31 cellular contexts compared by ENCODE assay signal in the genomic region with DNA sequence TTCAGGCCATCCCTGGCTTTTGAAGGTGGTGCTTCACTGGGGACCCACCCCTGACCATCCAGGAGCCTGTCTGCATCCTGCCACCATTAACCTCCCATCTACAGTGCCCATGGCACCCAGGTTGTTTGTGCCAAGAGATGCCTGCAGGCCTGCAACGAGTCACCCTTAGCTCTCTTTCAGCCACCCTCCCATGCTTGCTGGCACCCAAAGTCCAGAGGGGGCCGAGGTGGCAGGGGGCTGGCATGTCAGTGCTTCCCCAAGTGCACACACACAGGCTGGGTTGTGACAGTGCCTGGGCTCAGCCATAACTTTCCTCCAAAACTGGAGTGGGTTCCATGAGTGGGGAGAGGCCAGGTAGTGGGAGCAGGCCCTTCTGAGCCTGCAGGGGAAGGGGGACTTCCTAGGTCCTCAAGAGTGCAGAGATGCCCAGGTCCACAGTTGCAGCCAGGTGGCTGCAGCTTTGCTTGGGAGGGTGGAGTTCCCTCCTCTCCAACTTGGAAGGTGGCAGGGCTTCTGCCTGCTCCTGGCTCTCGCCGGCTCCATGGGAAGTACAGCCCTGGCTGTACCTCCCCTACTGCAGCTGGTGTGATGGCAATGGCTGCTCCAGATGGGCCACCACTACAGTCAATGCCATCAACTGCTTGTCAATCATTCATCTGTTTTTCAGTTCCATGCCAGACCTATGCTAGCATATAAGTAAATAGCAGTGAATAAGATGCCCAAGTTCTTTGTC.
"Had no signal": no experiment of that assay in that cellular context is flagged by ENCODE, and none has a peak within 500 bp of the region (broad histone marks: within the 10 kb centered on the region; RNA-seq: fewer than 3 reads in every experiment).

No MANE protein-coding gene starts in this region.

- DNase-seq: activated B cell treated with CpG ODN at 0.5 μM for 24 hours; activated CD4-positive, alpha-beta T cell treated with anti-CD3 and anti-CD28 coated beads for 48 hours; activated CD4-positive, alpha-beta T cell treated with anti-CD3 and anti-CD28 coated beads, Interleukin-2, amount 50 U/mL, for 1 hour; activated CD4-positive, alpha-beta T cell treated with anti-CD3 and anti-CD28 coated beads, Interleukin-2, amount 50 U/mL, for 48 hours; activated CD8-positive, alpha-beta memory T cell treated with anti-CD3 and anti-CD28 coated beads for 24 hours; activated CD8-positive, alpha-beta T cell treated with anti-CD3 and anti-CD28 coated beads for 36 hours; activated naive CD4-positive, alpha-beta T cell; activated naive CD4-positive, alpha-beta T cell treated with anti-CD3 and anti-CD28 coated beads, Interleukin-2, amount 10 ng/mL, durations not matched to agents 7 days and 5 days; activated naive CD8-positive, alpha-beta T cell treated with anti-CD3 and anti-CD28 coated beads, Interleukin-2, amount 10 ng/mL, durations not matched to agents 7 days and 5 days; activated T-cell treated with anti-CD3 and anti-CD28 coated beads, Interleukin-2, amount 50 U/mL, for 24 hours; activated T-cell treated with anti-CD3 and anti-CD28 coated beads, Interleukin-2, amount 50 U/mL, for 72 hours; brain microvascular endothelial cell; caudate nucleus; cortex of kidney; dermis blood vessel endothelial cell; effector CD4-positive, alpha-beta T cell; effector memory CD8-positive, alpha-beta T cell; erythroblast; foreskin keratinocyte; gastrocnemius medialis; glutamatergic neuron; T-helper 1 cell; T-helper 17 cell; T1000; WERI-Rb-1 had no signal

- H3K27ac ChIP-seq: brain microvascular endothelial cell, esophagus muscularis mucosa, foreskin keratinocyte, gastrocnemius medialis, WERI-Rb-1 had no signal

- FAIRE-seq: astrocyte, bronchial epithelial cell, colon had no signal

- H3K9me3 ChIP-seq: esophagus muscularis mucosa, gastrocnemius medialis had no signal

- H3K4me1 ChIP-seq: esophagus muscularis mucosa, foreskin keratinocyte, gastrocnemius medialis had no signal

- H3K36me3 ChIP-seq: brain microvascular endothelial cell, esophagus muscularis mucosa, gastrocnemius medialis, WERI-Rb-1 had no signal

- H3K27me3 ChIP-seq: brain microvascular endothelial cell, esophagus muscularis mucosa, foreskin keratinocyte, gastrocnemius medialis had no signal

- H3K4me3 ChIP-seq: esophagus muscularis mucosa, gastrocnemius medialis had no signal

- ATAC-seq: activated CD4-positive, CD25-positive, alpha-beta regulatory T cell treated with anti-CD3 and anti-CD28 coated beads, Interleukin-2, amount 50 U/mL, for 24 hours; activated CD8-positive, alpha-beta T cell treated with anti-CD3 and anti-CD28 coated beads for 36 hours; activated naive CD4-positive, alpha-beta T cell treated with anti-CD3 and anti-CD28 coated beads, Interleukin-2, amount 50 U/mL, for 72 hours; activated T-cell treated with anti-CD3 and anti-CD28 coated beads, Interleukin-2, amount 50 U/mL, for 72 hours; effector memory CD8-positive, alpha-beta T cell; foreskin keratinocyte; gastrocnemius medialis; T-helper 17 cell had no signal
